8 cellular contexts compared by ENCODE assay signal in the genomic region with DNA sequence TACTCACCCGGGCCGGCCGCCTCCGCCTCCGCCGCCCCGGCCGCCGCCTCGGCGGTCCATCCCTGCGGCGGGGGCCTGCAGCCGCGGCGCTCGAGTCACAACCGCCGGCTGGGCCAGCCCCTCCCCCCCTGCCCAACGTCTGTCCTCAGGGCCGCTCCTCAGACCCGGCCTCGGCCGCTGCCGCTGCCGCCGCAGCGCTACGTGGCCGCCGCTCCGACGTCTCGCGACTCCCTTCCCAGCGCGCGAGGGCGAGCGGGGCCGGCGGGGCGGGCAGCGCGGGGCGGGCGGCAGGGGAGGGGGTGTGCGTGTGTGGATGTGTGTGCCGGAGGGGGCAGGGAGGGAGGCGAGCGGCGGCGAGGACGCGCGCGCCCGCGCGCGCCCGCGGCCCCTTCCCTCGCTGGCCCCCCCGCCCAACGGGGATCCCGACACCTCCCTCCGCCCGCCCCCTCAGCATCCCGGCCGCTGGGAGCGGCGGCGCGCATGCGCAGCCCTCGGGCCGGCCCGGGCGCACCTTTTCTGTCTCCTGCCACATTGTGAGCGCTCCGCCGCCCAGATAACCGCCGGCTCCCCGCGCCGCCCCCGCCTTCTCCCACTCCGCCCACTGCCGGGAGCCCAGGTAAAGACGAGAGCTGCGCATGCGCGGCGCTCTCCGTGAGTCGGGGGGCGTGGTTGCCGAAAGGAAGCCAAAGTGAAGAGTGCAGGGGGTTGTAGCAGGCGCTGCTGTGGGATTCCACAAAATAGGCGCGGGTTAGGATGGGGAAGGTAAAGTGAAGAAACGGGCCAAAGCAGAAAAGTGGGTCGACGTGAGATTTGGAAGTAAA. TPM values are rescaled to one million over a fixed set of nuclear protein-coding genes. Genes with fewer than 3 reads are reported as not detected.
DNase-seq lines count a peak whose midpoint lies in the region; ATAC-seq and TF ChIP-seq lines count a peak whose summit lies in the region.

A gene (minus strand): TSS at position 349 of the 821 bp plus-strand sequence. CDS start 44,525 bp downstream, outside the sequence.

- peaks cover 5% of the 10 kb centered on the region for H3K36me3 Mint-ChIP-seq in activated T-cell treated with anti-CD3 and anti-CD28 coated beads, Interleukin-2, amount 50 U/mL, for 24 hours (ENCODE audit: low read depth)

- H3K9me3 Mint-ChIP-seq in activated T-cell treated with anti-CD3 and anti-CD28 coated beads, Interleukin-2, amount 50 U/mL, for 24 hours = no peaks in the 10 kb centered on the region

- H3K27me3 ChIP-seq in PC-3 (ENCODE audit: low read length) (no peaks in the 10 kb centered on the region), esophagus (ENCODE audit: control insufficient read depth in 1 of 2, insufficient read depth in 2 of 2, low read length in 2 of 2) (no peaks in the 10 kb centered on the region), muscle layer of colon (ENCODE audit: control insufficient read depth in 1 of 2, insufficient read depth in 2 of 2, low read length in 2 of 2) (no peaks in the 10 kb centered on the region)

- no peaks in the 10 kb centered on the region for H3K9me2 ChIP-seq in PC-3 (replicated peaks; ENCODE audit: low read length)

- H3K9ac ChIP-seq in PC-3 (ENCODE audit: low read length) (peak within 1 kb of the TSS; percentile 76), muscle layer of colon (ENCODE audit: low read length) (peak within 1 kb of the TSS; percentile 55)

- ATAC-seq in GM21529 (IDR thresholded peaks at IDR 0.05; ENCODE audit: unreplicated experiment) (peak; percentile 54), PC-3 (peak; percentile 72)

- H3K4me1 Mint-ChIP-seq in activated T-cell treated with anti-CD3 and anti-CD28 coated beads, Interleukin-2, amount 50 U/mL, for 24 hours (ENCODE audit: low read depth) = peaks cover 56% of the 10 kb centered on the region

- BruUV-seq in PC-3 (replicated peaks; lab: Mats Ljungman, UMichigan) = no TSS peak

- H3K4me2 ChIP-seq in PC-3 (ENCODE audit: low read length) = peak within 1 kb of the TSS; percentile 85

- H3K4me3 Mint-ChIP-seq in activated T-cell treated with anti-CD3 and anti-CD28 coated beads, Interleukin-2, amount 50 U/mL, for 24 hours = peak within 1 kb of the TSS; percentile 88

- H3K9me3 ChIP-seq in PC-3 (ENCODE audit: low read length) (no peaks in the 10 kb centered on the region), esophagus (ENCODE audit: control insufficient read depth in 2 of 2, insufficient read depth in 1 of 2, low read depth in 1 of 2, low read length in 1 of 2) (no peaks in the 10 kb centered on the region), muscle layer of colon (ENCODE audit: low read length) (no peaks in the 10 kb centered on the region)

- H3K27ac ChIP-seq in PC-3 (ENCODE audit: low read length) (peak within 1 kb of the TSS; percentile 23), esophagus (ENCODE audit: low read depth in 2 of 2, low read length in 1 of 2) (peak within 1 kb of the TSS; percentile 95 to 96), muscle layer of colon (ENCODE audit: low read depth, low read length) (peak within 1 kb of the TSS; percentile 89)

- peaks cover 34% of the 10 kb centered on the region for H4K20me1 ChIP-seq in PC-3 (ENCODE audit: low read length)

- TF ChIP-seq CTCF in PC-3 (conservative IDR thresholded peaks at IDR 0.05; ENCODE audit: low read depth, low read length) = no peak

- peak within 1 kb of the TSS; percentile 74 for H3K4me3 ChIP-seq in Jurkat, Clone E6-1 (ENCODE audit: low read length)
- H3K4me3 ChIP-seq in PC-3 (ENCODE audit: low read length) = peak within 1 kb of the TSS; percentile 93
- peak within 1 kb of the TSS; percentile 84 to 86 for H3K4me3 ChIP-seq in esophagus (ENCODE audit: low read depth in 1 of 2, low read length in 2 of 2)
- peak within 1 kb of the TSS; percentile 90 to 93 for H3K4me3 ChIP-seq in muscle layer of colon (ENCODE audit: low read depth in 1 of 2, low read length in 2 of 2)

- H3K27me3 Mint-ChIP-seq in activated T-cell treated with anti-CD3 and anti-CD28 coated beads, Interleukin-2, amount 50 U/mL, for 24 hours = no peaks in the 10 kb centered on the region

- CTCF ChIA-PET in PC-3 (lab: Charles Lee) = no interaction called here

- peaks cover 45% of the 10 kb centered on the region for H3K79me2 ChIP-seq in PC-3 (ENCODE audit: low read length)

- 0 to 1% methylated on average over 46 to 102 of the region's 106 CpGs for WGBS in esophagus, 2 donors

- peak within 1 kb of the TSS; percentile 95 for H3K27ac Mint-ChIP-seq in activated T-cell treated with anti-CD3 and anti-CD28 coated beads, Interleukin-2, amount 50 U/mL, for 24 hours

- H3K4me1 ChIP-seq in PC-3 (ENCODE audit: insufficient read depth, low read length) = peaks cover 34% of the 10 kb centered on the region
- peaks cover 0 to 6% of the 10 kb centered on the region in 2 donors for H3K4me1 ChIP-seq in esophagus (ENCODE audit: control insufficient read depth in 2 of 2, insufficient read depth in 2 of 2, low read length in 1 of 2)
- H3K4me1 ChIP-seq in muscle layer of colon (ENCODE audit: insufficient read depth, low read length) = peaks cover 32% of the 10 kb centered on the region

- DNase-seq in DMS 273 (lab: John Stamatoyannopoulos, UW; ENCODE audit: unreplicated experiment) = peak; percentile 96
- DNase-seq in Jurkat, Clone E6-1 (ENCODE audit: low read depth, low spot score) = peak; percentile 87
- peak; percentile 99 for DNase-seq in PC-3
- DNase-seq in activated T-cell treated with anti-CD3 and anti-CD28 coated beads, Interleukin-2, amount 50 U/mL, for 24 hours = peak; percentile 91
- peak; percentile 89 to 91 for DNase-seq in stimulated activated CD8-positive, alpha-beta memory T cell treated with anti-CD3 and anti-CD28 coated beads, Interleukin-7, amount 100 ng/mL, for 1 hour (ENCODE audit: low read depth in 2 of 2)

- POLR2A ChIA-PET in PC-3 (lab: Charles Lee; ENCODE audit: unreplicated experiment) = interaction anchor here (0.7 kb wide), 2 partner anchors 52 to 1314 kb away, joined by 4 to 8 read pairs; a partner anchor contains a TSS

- no peaks in the 10 kb centered on the region for H3F3A ChIP-seq in PC-3 (ENCODE audit: low read length, unreplicated experiment)

- intact Hi-C loops in PC-3 (cut with micrococcal nuclease) = loop anchor here (1.0 to 2.0 kb wide), 3 partner anchors 15 to 47 kb away; no protein-coding TSS in a partner anchor

- H3K36me3 ChIP-seq in PC-3 (ENCODE audit: low read depth, low read length) = no peaks in the 10 kb centered on the region
- H3K36me3 ChIP-seq in esophagus (ENCODE audit: control insufficient read depth in 2 of 2, insufficient read depth in 2 of 2, low read length in 1 of 2) = no peaks in the 10 kb centered on the region
- no peaks in the 10 kb centered on the region for H3K36me3 ChIP-seq in muscle layer of colon (ENCODE audit: insufficient read depth, low read length)

- peak within 1 kb of the TSS; percentile 87 for H2AFZ ChIP-seq in PC-3 (ENCODE audit: low read length)

RNA-seq across cellular contexts. Expression of the gene that starts here (rescaled TPM):
- polyA plus RNA-seq in Jurkat, Clone E6-1 (2012; ENCODE audit: insufficient read depth, insufficient read length) = 7.2 TPM
- 18.2 and 18.5 TPM in 2 replicates for total RNA-seq in PC-3 (2014; rRNA removed)
- polyA plus RNA-seq in esophagus = 10 to 100 TPM in 1 of 2 donors, 1 to 10 TPM in 1; 6.5 to 18.5 TPM

Comparison
In these comparisons a context has a peak if more than half of its experiments do, and no peak if none do; other contexts are left out.
1. Peak in every context shown above with its lines: DNase-seq, ATAC-seq, H3K4me3 ChIP-seq and H3K27ac ChIP-seq.
2. H3K27ac ChIP-seq: peak in every context shown above with its lines; median percentile 96 in esophagus; 89 in muscle layer of colon; 23 in PC-3.